16 cellular contexts compared by ENCODE assay signal in genomic region chr13:98539655-98540054, GRCh38. TPM values are rescaled to one million over a fixed set of nuclear protein-coding genes. Genes with fewer than 3 reads are reported as not detected.
DNase-seq lines count a peak whose midpoint lies in the region; ATAC-seq and TF ChIP-seq lines count a peak whose summit lies in the region.
"Had no signal": no experiment of that assay in that cellular context is flagged by ENCODE, and none has a peak within 500 bp of the region (broad histone marks: within the 10 kb centered on the region; RNA-seq: fewer than 3 reads in every experiment).

No MANE protein-coding gene starts in this region.

- TF ChIP-seq CTCF in AG10803 (conservative IDR thresholded peaks at IDR 0.05; ENCODE audit: low read length) (no peak), WTC11 (IDR thresholded peaks at IDR 0.05) (no peak)

- peaks cover 98% of the 10 kb centered on the region for H3K4me1 ChIP-seq in CD4-positive, alpha-beta memory T cell (ENCODE audit: insufficient read depth, low read length)
- H3K4me1 ChIP-seq in naive thymus-derived CD4-positive, alpha-beta T cell (ENCODE audit: control insufficient read depth in 2 of 2, insufficient read depth in 2 of 2, low read length in 2 of 2), result peaks cover 55 to 63% of the 10 kb centered on the region in 2 donors
- H3K4me1 ChIP-seq in Karpas-422 (ENCODE audit: low read length), result peaks cover 30% of the 10 kb centered on the region

- POLR2A ChIA-PET in CD4-positive, alpha-beta memory T cell (lab: Charles Lee; ENCODE audit: partially characterized antibody), result interaction anchor here (2.0 kb wide), 1 partner anchor 63 kb away, joined by 5 read pairs; no protein-coding TSS in a partner anchor
- POLR2A ChIA-PET in WTC11 (lab: Charles Lee), result no interaction called here
- POLR2A ChIA-PET in naive thymus-derived CD4-positive, alpha-beta T cell (lab: Charles Lee), result no interaction called here

- H3K79me2 ChIP-seq in Karpas-422 (ENCODE audit: low read length), result peaks cover 98% of the 10 kb centered on the region

- H3K9me3 Mint-ChIP-seq in CD4-positive, alpha-beta memory T cell, result no peaks in the 10 kb centered on the region
- H3K9me3 Mint-ChIP-seq in WTC11, result no peaks in the 10 kb centered on the region
- peaks cover 0 to 1% (median 0%) of the 10 kb centered on the region in 11 donors for H3K9me3 Mint-ChIP-seq in naive thymus-derived CD4-positive, alpha-beta T cell
- H3K9me3 Mint-ChIP-seq: activated CD4-positive, alpha-beta T cell treated with anti-CD3 and anti-CD28 coated beads, Interleukin-2, amount 10 ng/mL, durations not matched to agents 7 days and 5 days; immature natural killer cell had no signal

- in situ Hi-C loops in ACHN (cut with HindIII; ENCODE audit: low pct_ligation_motif_present, low pct_unique_long_range_greater_than_20kb, low sequenced_read_pairs) (no loop called here), KBM-7 (cut with MboI; ENCODE audit: low pct_unique_long_range_greater_than_20kb, low sequenced_read_pairs) (no loop called here)

- H3K4me3 ChIP-seq in AG10803 (ENCODE audit: low read length), result no peak overlapping the region
- no peak overlapping the region for H3K4me3 ChIP-seq in CD4-positive, alpha-beta memory T cell (ENCODE audit: low read length in 2 of 2)
- H3K4me3 ChIP-seq in naive thymus-derived CD4-positive, alpha-beta T cell (ENCODE audit: low read length), result no peak overlapping the region
- no peak overlapping the region for H3K4me3 ChIP-seq in Karpas-422 (ENCODE audit: low read length)
- H3K4me3 ChIP-seq: pancreas had no signal

- intact Hi-C loops in CD4-positive, alpha-beta memory T cell (cut with micrococcal nuclease), result loop anchor here (2.0 kb wide), 1 partner anchor 21 kb away; no protein-coding TSS in a partner anchor
- intact Hi-C loops in naive thymus-derived CD4-positive, alpha-beta T cell (cut with micrococcal nuclease), result no loop called here

- no peaks in the 10 kb centered on the region for H3K9me3 ChIP-seq in CD4-positive, alpha-beta memory T cell (ENCODE audit: control insufficient read depth in 1 of 2, low read length in 2 of 2)
- H3K9me3 ChIP-seq in naive thymus-derived CD4-positive, alpha-beta T cell (ENCODE audit: control insufficient read depth in 2 of 3, low read length in 3 of 3), result no peaks in the 10 kb centered on the region
- H3K9me3 ChIP-seq in Karpas-422 (ENCODE audit: low read length), result no peaks in the 10 kb centered on the region
- H3K9me3 ChIP-seq: pancreas had no signal

- H3K27me3 Mint-ChIP-seq in CD4-positive, alpha-beta memory T cell, result no peaks in the 10 kb centered on the region
- no peaks in the 10 kb centered on the region for H3K27me3 Mint-ChIP-seq in WTC11 (ENCODE audit: low read depth)
- H3K27me3 Mint-ChIP-seq in naive thymus-derived CD4-positive, alpha-beta T cell, result no peaks in the 10 kb centered on the region
- H3K27me3 Mint-ChIP-seq: activated CD4-positive, alpha-beta T cell treated with anti-CD3 and anti-CD28 coated beads, Interleukin-2, amount 10 ng/mL, durations not matched to agents 7 days and 5 days had no signal

- CTCF ChIA-PET in CD4-positive, alpha-beta memory T cell (lab: Charles Lee; ENCODE audit: partially characterized antibody), result interaction anchor here (0.7 kb wide), 1 partner anchor 16 kb away, joined by 3 read pairs; no protein-coding TSS in a partner anchor
- CTCF ChIA-PET in WTC11 (lab: Charles Lee), result interaction anchor here (1.2 kb wide), 1 partner anchor 114 kb away, joined by 3 read pairs; no protein-coding TSS in a partner anchor
- CTCF ChIA-PET in naive thymus-derived CD4-positive, alpha-beta T cell (lab: Charles Lee), result no interaction called here

- peak overlapping the region in 3 of 8 donors; percentile 5 to 26 (median 24) for H3K4me3 Mint-ChIP-seq in CD4-positive, alpha-beta memory T cell
- H3K4me3 Mint-ChIP-seq in WTC11, result no peak overlapping the region
- H3K4me3 Mint-ChIP-seq in naive thymus-derived CD4-positive, alpha-beta T cell, result peak overlapping the region in 7 of 10 donors; percentile 14 to 85 (median 45)
- H3K4me3 Mint-ChIP-seq: activated CD4-positive, alpha-beta T cell treated with anti-CD3 and anti-CD28 coated beads, Interleukin-2, amount 10 ng/mL, durations not matched to agents 7 days and 5 days had no signal

- no peak for ATAC-seq in WTC11
- ATAC-seq in naive thymus-derived CD4-positive, alpha-beta T cell, result no peak
- no peak for ATAC-seq in HG03135 (IDR thresholded peaks at IDR 0.05; ENCODE audit: unreplicated experiment)
- ATAC-seq: pancreas had no signal

- H4K20me1 ChIP-seq in Karpas-422 (ENCODE audit: insufficient read depth, low read depth, low read length), result peaks cover 66% of the 10 kb centered on the region

- H3K4me1 Mint-ChIP-seq in CD4-positive, alpha-beta memory T cell, result peaks cover 78 to 100% (median 93%) of the 10 kb centered on the region in 4 donors
- H3K4me1 Mint-ChIP-seq in WTC11, result peaks cover 83% of the 10 kb centered on the region
- H3K4me1 Mint-ChIP-seq in naive thymus-derived CD4-positive, alpha-beta T cell, result peaks cover 78 to 100% (median 98%) of the 10 kb centered on the region in 7 donors

- H3K27me3 ChIP-seq in CD4-positive, alpha-beta memory T cell (ENCODE audit: insufficient read depth, low read length), result no peaks in the 10 kb centered on the region
- H3K27me3 ChIP-seq in naive thymus-derived CD4-positive, alpha-beta T cell (ENCODE audit: control insufficient read depth in 2 of 2, insufficient read depth in 2 of 2, low read length in 2 of 2), result no peaks in the 10 kb centered on the region
- no peaks in the 10 kb centered on the region for H3K27me3 ChIP-seq in Karpas-422 (ENCODE audit: low read length)
- H3K27me3 ChIP-seq: pancreas had no signal

- H2AFZ ChIP-seq in Karpas-422 (ENCODE audit: low read length), result no peak overlapping the region

- H3K36me3 ChIP-seq in CD4-positive, alpha-beta memory T cell (ENCODE audit: insufficient read depth, low read length), result no peaks in the 10 kb centered on the region
- H3K36me3 ChIP-seq in naive thymus-derived CD4-positive, alpha-beta T cell (ENCODE audit: control insufficient read depth in 2 of 3, insufficient read depth in 3 of 3, low read length in 3 of 3), result no peaks in the 10 kb centered on the region
- no peaks in the 10 kb centered on the region for H3K36me3 ChIP-seq in Karpas-422 (ENCODE audit: insufficient read depth, low read length)
- H3K36me3 ChIP-seq: pancreas had no signal

- DNase-seq in AG10803 (ENCODE audit: low read depth), result peak; percentile 74
- DNase-seq in CD4-positive, alpha-beta memory T cell, result no peak
- DNase-seq in WTC11 (ENCODE audit: low spot score), result no peak
- no peak for DNase-seq in naive thymus-derived CD4-positive, alpha-beta T cell
- DNase-seq in ACHN, result no peak
- no peak for DNase-seq in Karpas-422
- DNase-seq in KBM-7, result no peak
- DNase-seq: activated CD4-positive, alpha-beta T cell treated with anti-CD3 and anti-CD28 coated beads, Interleukin-2, amount 10 ng/mL, durations not matched to agents 7 days and 5 days; activated gamma-delta T cell; effector memory CD4-positive, alpha-beta T cell; immature natural killer cell; NCI-H1930; pancreas; T1000 had no signal

- H3K27ac Mint-ChIP-seq in CD4-positive, alpha-beta memory T cell, result peak overlapping the region in 4 of 7 donors; percentile 60 to 90 (median 78)
- H3K27ac Mint-ChIP-seq in WTC11, result peak overlapping the region; percentile 67
- peak overlapping the region in 3 of 9 donors; percentile 2 to 87 (median 82) for H3K27ac Mint-ChIP-seq in naive thymus-derived CD4-positive, alpha-beta T cell
- H3K27ac Mint-ChIP-seq: activated CD4-positive, alpha-beta T cell treated with anti-CD3 and anti-CD28 coated beads, Interleukin-2, amount 10 ng/mL, durations not matched to agents 7 days and 5 days had no signal

- H3K36me3 Mint-ChIP-seq in CD4-positive, alpha-beta memory T cell, result peaks cover 11 to 34% of the 10 kb centered on the region in 2 donors
- H3K36me3 Mint-ChIP-seq in WTC11, result no peaks in the 10 kb centered on the region
- H3K36me3 Mint-ChIP-seq in naive thymus-derived CD4-positive, alpha-beta T cell, result peaks cover 0 to 23% (median 4%) of the 10 kb centered on the region in 5 donors

- H3K27ac ChIP-seq in CD4-positive, alpha-beta memory T cell (ENCODE audit: low read depth, low read length), result no peak overlapping the region
- H3K27ac ChIP-seq in naive thymus-derived CD4-positive, alpha-beta T cell (ENCODE audit: low read depth, low read length), result no peak overlapping the region
- no peak overlapping the region for H3K27ac ChIP-seq in Karpas-422 (ENCODE audit: low read length)
- H3K27ac ChIP-seq: C4-2B, pancreas had no signal

- no peak overlapping the region for H3K9ac ChIP-seq in Karpas-422 (ENCODE audit: low read length)

- H3K4me2 ChIP-seq in Karpas-422 (ENCODE audit: low read depth, low read length, poor library complexity, severe bottlenecking), result no peak overlapping the region

- H3K9me2 ChIP-seq in Karpas-422 (replicated peaks; ENCODE audit: insufficient read depth, low read length), result no peaks in the 10 kb centered on the region

TF ChIP-seq in WTC11, 78 proteins besides CTCF, POLR2A, EP300 and RAD21 (continues in another document):
- no peak for TF ChIP-seq TEAD4 (CRISPR knock-in tag; IDR thresholded peaks at IDR 0.05)
- no peak for TF ChIP-seq PRRX2 (CRISPR knock-in tag; IDR thresholded peaks at IDR 0.05)
- no peak for TF ChIP-seq STAT6 (CRISPR knock-in tag; conservative IDR thresholded peaks at IDR 0.05; ENCODE audit: low read depth)

RNA-seq across cellular contexts. Expression of gene STK24, which starts 37.3 kb away (rescaled TPM):
- total RNA-seq in CD4-positive, alpha-beta memory T cell, result 100 to 1,000 TPM; 146 to 147 TPM
- polyA plus RNA-seq in CD4-positive, alpha-beta memory T cell, result 10 to 100 TPM; 24.2 to 89.4 TPM
- 122 to 138 TPM (median 134 TPM) in 3 replicates for total RNA-seq in WTC11 (2021)
- 100 to 1,000 TPM in 3 of 5 experiments, 10 to 100 TPM in 2; 90.1 to 148 (median 121) TPM for total RNA-seq in naive thymus-derived CD4-positive, alpha-beta T cell
- polyA plus RNA-seq in naive thymus-derived CD4-positive, alpha-beta T cell, result 10 to 100 TPM; 29.8 to 44.4 TPM
- 93.9 and 107 TPM in 2 replicates for total RNA-seq in Karpas-422 (2014; rRNA removed; shearing (Covaris generic); ENCODE audit: low replicate concordance)
